In the genomic region with DNA sequence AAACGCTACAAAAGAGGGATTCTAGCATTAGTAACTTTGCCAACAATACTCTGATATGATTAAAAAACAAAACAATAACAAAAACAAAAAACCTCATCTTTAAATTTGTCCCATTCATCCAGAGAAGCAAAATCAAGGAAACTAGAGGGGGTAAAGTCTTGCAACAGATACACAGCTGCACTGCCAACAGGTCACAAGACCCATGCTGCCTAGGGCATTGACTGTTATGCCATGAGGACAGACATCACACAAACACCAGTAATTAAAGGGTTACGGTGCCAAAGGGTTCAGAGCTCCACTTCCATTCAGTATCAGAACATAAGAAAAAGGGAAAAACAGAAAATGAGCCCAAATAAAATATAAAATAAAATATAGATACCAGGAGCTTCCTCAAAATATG, we compare ENCODE assay signal across 1 cellular context.
TF ChIP-seq lines count a peak whose summit lies in the region.

No MANE protein-coding gene starts in this region.

TF ChIP-seq in IMR-90, 13 proteins besides CTCF, POLR2A, EP300 and RAD21:
- TF ChIP-seq RCOR1 (IDR thresholded peaks at IDR 0.05; ENCODE audit: insufficient replicate concordance, low read length) = no peak
- no peak for TF ChIP-seq RFX5 (IDR thresholded peaks at IDR 0.05; ENCODE audit: low read depth, low read length)
- TF ChIP-seq CEBPB (IDR thresholded peaks at IDR 0.05; ENCODE audit: low read depth, low read length) = 0 out of 2 replicates have a peak, but pooled peaks have one; percentile 12
